ENCODE assay signal across 12 cellular contexts in the genomic region with DNA sequence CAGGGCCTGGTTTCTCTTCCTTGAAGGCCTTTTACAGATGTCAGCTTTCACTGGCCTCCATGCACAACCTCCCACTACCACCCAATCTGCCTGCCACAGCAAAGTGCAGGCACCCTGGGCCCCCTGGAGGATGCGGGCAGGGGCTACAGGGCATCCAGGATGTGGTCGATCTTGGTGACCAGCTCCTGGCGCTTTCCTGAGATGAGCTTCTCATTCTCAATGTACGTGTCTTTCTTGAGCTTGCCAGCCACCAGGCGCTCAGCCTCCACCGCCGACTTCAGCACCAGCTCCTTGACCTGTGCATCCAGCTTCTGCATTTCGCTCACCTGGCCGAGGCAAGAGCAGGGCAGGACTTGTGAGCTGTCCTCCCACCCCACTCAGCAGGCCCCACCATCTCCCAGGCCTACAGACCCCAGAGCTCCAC. TPM values are rescaled to one million over a fixed set of nuclear protein-coding genes. Genes with fewer than 3 reads are reported as not detected.
DNase-seq lines count a peak whose midpoint lies in the region; ATAC-seq and TF ChIP-seq lines count a peak whose summit lies in the region.
"Had no signal": no experiment of that assay in that cellular context is flagged by ENCODE, and none has a peak within 500 bp of the region (broad histone marks: within the 10 kb centered on the region; RNA-seq: fewer than 3 reads in every experiment).

No MANE protein-coding gene starts in this region.

- no peaks in the 10 kb centered on the region for H3K27me3 ChIP-seq in GM06990 (replicated peaks; ENCODE audit: control insufficient read depth, insufficient read depth, low read length)
- H3K27me3 ChIP-seq: pancreas, transverse colon had no signal

- DNase-seq in CD14-positive monocyte (ENCODE audit: low spot score) (no peak), GM06990 (ENCODE audit: extremely low read depth, insufficient read length) (no peak), immature natural killer cell (no peak), NCI-H345 treated with DMSO at 0.1 percent for 48 hours (lab: John Stamatoyannopoulos, UW; ENCODE audit: unreplicated experiment) (no peak), HCEC 1CT (no peak), HuH-7.5 (ENCODE audit: low spot score) (no peak)
- DNase-seq in T-helper 2 cell treated with Interferon-gamma antibody and Interleukin-4, amounts not matched to agents 5 μg/mL and 100 μg/mL, for 36 hours (ENCODE audit: low spot score) = peak; percentile 25
- DNase-seq: left ventricle myocardium inferior, NCI-H1694, transverse colon had no signal

- no peak for ATAC-seq in HG03097 (IDR thresholded peaks at IDR 0.05; ENCODE audit: low FRiP score, unreplicated experiment)
- ATAC-seq: pancreas had no signal

- H3K36me3 ChIP-seq in GM06990 (ENCODE audit: control insufficient read depth, insufficient read depth, low read length) = peaks cover 30% of the 10 kb centered on the region

- H3K27me3 Mint-ChIP-seq in CD14-positive monocyte (ENCODE audit: low read depth in 3 of 3) (peaks cover 0 to 2% (median 0%) of the 10 kb centered on the region in 3 donors), immature natural killer cell (ENCODE audit: low read depth in 3 of 3) (peaks cover 2 to 19% (median 7%) of the 10 kb centered on the region in 3 donors)
- no peaks in the 10 kb centered on the region for H3K27me3 Mint-ChIP-seq in T-helper 2 cell treated with Interferon-gamma antibody and Interleukin-4, amounts not matched to agents 5 μg/mL and 100 μg/mL, for 36 hours (ENCODE audit: low read depth)

- H3K4me1 Mint-ChIP-seq in CD14-positive monocyte (peaks cover 39% of the 10 kb centered on the region), immature natural killer cell (peaks cover 32 to 34% of the 10 kb centered on the region in 2 donors)
- peaks cover 30% of the 10 kb centered on the region for H3K4me1 Mint-ChIP-seq in T-helper 2 cell treated with Interferon-gamma antibody and Interleukin-4, amounts not matched to agents 5 μg/mL and 100 μg/mL, for 36 hours (ENCODE audit: low read depth)

- H3K36me3 Mint-ChIP-seq in CD14-positive monocyte (peaks cover 63 to 67% of the 10 kb centered on the region in 2 donors), immature natural killer cell (peaks cover 9 to 34% (median 19%) of the 10 kb centered on the region in 3 donors)
- peaks cover 54% of the 10 kb centered on the region for H3K36me3 Mint-ChIP-seq in T-helper 2 cell treated with Interferon-gamma antibody and Interleukin-4, amounts not matched to agents 5 μg/mL and 100 μg/mL, for 36 hours (ENCODE audit: low read depth)

- H3K27ac Mint-ChIP-seq in CD14-positive monocyte (peak overlapping the region; percentile 87 to 98 (median 93)), immature natural killer cell (peak overlapping the region in 4 of 6 donors; percentile 26 to 72 (median 48))
- peak overlapping the region; percentile 61 for H3K27ac Mint-ChIP-seq in T-helper 2 cell treated with Interferon-gamma antibody and Interleukin-4, amounts not matched to agents 5 μg/mL and 100 μg/mL, for 36 hours

- H3K4me3 Mint-ChIP-seq in CD14-positive monocyte (no peak overlapping the region), immature natural killer cell (no peak overlapping the region)
- H3K4me3 Mint-ChIP-seq in T-helper 2 cell treated with Interferon-gamma antibody and Interleukin-4, amounts not matched to agents 5 μg/mL and 100 μg/mL, for 36 hours = peak overlapping the region; percentile 32

- no peak overlapping the region for H3K4me3 ChIP-seq in GM06990 (replicated peaks; ENCODE audit: low read depth, low read length)
- H3K4me3 ChIP-seq: left ventricle myocardium inferior, pancreas, transverse colon had no signal

- intact Hi-C loops in CD14-positive monocyte (cut with micrococcal nuclease) = no loop called here

- TF ChIP-seq CTCF in CD14-positive monocyte (IDR thresholded peaks at IDR 0.05) (no peak), GM06990 (IDR thresholded peaks at IDR 0.05; ENCODE audit: insufficient read depth, low read length, poor library complexity, severe bottlenecking) (peak; percentile 11)

- H3K9me3 Mint-ChIP-seq in CD14-positive monocyte (peaks cover 0 to 3% (median 0%) of the 10 kb centered on the region in 7 donors), immature natural killer cell (no peaks in the 10 kb centered on the region)
- no peaks in the 10 kb centered on the region for H3K9me3 Mint-ChIP-seq in T-helper 2 cell treated with Interferon-gamma antibody and Interleukin-4, amounts not matched to agents 5 μg/mL and 100 μg/mL, for 36 hours

RNA-seq across cellular contexts. Expression of gene RPN1, which starts 30.3 kb away (rescaled TPM):
- polyA plus RNA-seq in CD14-positive monocyte (100 to 1,000 TPM; 354 to 375 TPM), immature natural killer cell (100 to 1,000 TPM; 293 to 404 (median 308) TPM)
